29 cellular contexts compared by ENCODE assay signal in genomic region chr7:49261928-49262327, GRCh38.
"Had no signal": no experiment of that assay in that cellular context is flagged by ENCODE, and none has a peak within 500 bp of the region (broad histone marks: within the 10 kb centered on the region; RNA-seq: fewer than 3 reads in every experiment).

No MANE protein-coding gene starts in this region.

- DNase-seq: colonic mucosa; cortex of kidney; dermis blood vessel endothelial cell; dorsolateral prefrontal cortex; effector CD4-positive, alpha-beta T cell; effector CD8-positive, alpha-beta T cell; effector memory CD4-positive, alpha-beta T cell; effector memory CD8-positive, alpha-beta T cell; endodermal cell; erythroblast; esophagus squamous epithelium; foreskin fibroblast; foreskin keratinocyte; foreskin melanocyte; gastrocnemius medialis; glutamatergic neuron; head of caudate nucleus; heart left ventricle; heart right ventricle had no signal

- H3K27ac Mint-ChIP-seq: dendritic cell treated with granulocyte-macrophage colony-stimulating factor and Interleukin-4, amounts not matched to agents 40 ng/mL and 50 ng/mL, for 4 days; effector memory CD8-positive, alpha-beta T cell; endodermal cell had no signal

- H3K4me3 ChIP-seq: colonic mucosa, coronary artery, dorsolateral prefrontal cortex, esophagus muscularis mucosa, esophagus squamous epithelium, gastrocnemius medialis, gastroesophageal sphincter, heart left ventricle, heart right ventricle had no signal

- ATAC-seq: effector memory CD8-positive, alpha-beta T cell; esophagus mucosa; foreskin keratinocyte; gastrocnemius medialis; gastroesophageal sphincter; heart left ventricle; heart right ventricle had no signal

- H3K27ac ChIP-seq: colonic mucosa, coronary artery, dorsolateral prefrontal cortex, epithelial cell of prostate, esophagus muscularis mucosa, esophagus squamous epithelium, foreskin keratinocyte, gastrocnemius medialis, gastroesophageal sphincter, heart left ventricle, heart right ventricle had no signal

- H3K27me3 ChIP-seq: colonic mucosa, esophagus squamous epithelium, foreskin keratinocyte, gastrocnemius medialis, gastroesophageal sphincter, heart left ventricle, heart right ventricle had no signal

- H3K9me3 ChIP-seq: colonic mucosa, esophagus muscularis mucosa, esophagus squamous epithelium, gastrocnemius medialis, gastroesophageal sphincter, heart left ventricle, heart right ventricle had no signal

- FAIRE-seq: colon, endometrium, endothelial cell of umbilical vein, frontal cortex had no signal

- H3K27me3 Mint-ChIP-seq: dendritic cell treated with granulocyte-macrophage colony-stimulating factor and Interleukin-4, amounts not matched to agents 40 ng/mL and 50 ng/mL, for 4 days; effector memory CD8-positive, alpha-beta T cell had no signal

- H3K36me3 ChIP-seq: colonic mucosa, esophagus muscularis mucosa, esophagus squamous epithelium, gastrocnemius medialis, gastroesophageal sphincter, heart left ventricle, heart right ventricle had no signal

- H3K4me3 Mint-ChIP-seq: dendritic cell treated with granulocyte-macrophage colony-stimulating factor and Interleukin-4, amounts not matched to agents 40 ng/mL and 50 ng/mL, for 4 days; effector memory CD8-positive, alpha-beta T cell; endodermal cell had no signal

- H3K4me1 ChIP-seq: colonic mucosa, esophagus muscularis mucosa, esophagus squamous epithelium, foreskin keratinocyte, gastrocnemius medialis, gastroesophageal sphincter, heart left ventricle, heart right ventricle had no signal

- H3K9me3 Mint-ChIP-seq: dendritic cell treated with granulocyte-macrophage colony-stimulating factor and Interleukin-4, amounts not matched to agents 40 ng/mL and 50 ng/mL, for 4 days; endodermal cell had no signal
